2 cellular contexts compared by ENCODE assay signal in genomic region chr7:142104550-142105527, GRCh38.
A peak's percentile ranks its signal among the peaks of the same experiment; 100 is the strongest.
TF ChIP-seq lines count a peak whose summit lies in the region.

No MANE protein-coding gene starts in this region.

TF ChIP-seq in A549, 52 proteins besides CTCF, POLR2A, EP300 and RAD21 (continued from another document):
- TF ChIP-seq HOXA7 (CRISPR knock-in tag; IDR thresholded peaks at IDR 0.05) (no peak), HOXB13 (CRISPR knock-in tag; IDR thresholded peaks at IDR 0.05; ENCODE audit: low read depth) (0 out of 2 replicates have a peak, but pooled peaks have one; percentile 13), SMC3 (IDR thresholded peaks at IDR 0.05) (no peak), ZNF302 (CRISPR knock-in tag; IDR thresholded peaks at IDR 0.05) (peak; percentile 37; the same call in 1 of the 2 replicates), HES2 (IDR thresholded peaks at IDR 0.05) (peak; percentile 74), KDM1A (IDR thresholded peaks at IDR 0.05; ENCODE audit: low read depth) (no peak), GATA3 (IDR thresholded peaks at IDR 0.05; ENCODE audit: borderline replicate concordance) (peak; percentile 74; the same call in 1 of the 2 replicates), CBX2 (IDR thresholded peaks at IDR 0.05; ENCODE audit: borderline replicate concordance, low read depth) (no peak), ZC3H11A (IDR thresholded peaks at IDR 0.05) (no peak), HOXB5 (CRISPR knock-in tag; IDR thresholded peaks at IDR 0.05) (no peak), E2F6 (IDR thresholded peaks at IDR 0.05; ENCODE audit: borderline replicate concordance, low read depth) (peak; percentile 26; the same call in 1 of the 2 replicates), REST (IDR thresholded peaks at IDR 0.05) (no peak), BCL3 (IDR thresholded peaks at IDR 0.05) (peak; percentile 81; the same call in 2 of the 3 replicates), ELK1 (IDR thresholded peaks at IDR 0.05; ENCODE audit: low read depth, low read length) (no peak), JUNB (IDR thresholded peaks at IDR 0.05) (peak; percentile 59; the same call in 1 of the 2 replicates), CEBPB (IDR thresholded peaks at IDR 0.05) (peak; percentile 87 to 90), HDAC2 (IDR thresholded peaks at IDR 0.05) (no peak), MYC (IDR thresholded peaks at IDR 0.05; ENCODE audit: borderline replicate concordance, low read length) (no peak), MAFK (IDR thresholded peaks at IDR 0.05; ENCODE audit: partially characterized antibody) (peak; percentile 15), FOXS1 (CRISPR knock-in tag; IDR thresholded peaks at IDR 0.05) (peak; percentile 8; the same call in 1 of the 2 replicates), FOSL2 (IDR thresholded peaks at IDR 0.05) (no peak), FOSL2 (CRISPR knock-in tag; IDR thresholded peaks at IDR 0.05) (peak; percentile 86)

TF ChIP-seq in HepG2, 621 proteins besides CTCF, POLR2A, EP300 and RAD21 (continued from another document and continues in another):
- TF ChIP-seq PATZ1 (CRISPR knock-in tag; IDR thresholded peaks at IDR 0.05) (no peak), SIN3B (IDR thresholded peaks at IDR 0.05; ENCODE audit: low read length) (no peak), ZNF484 (CRISPR knock-in tag; IDR thresholded peaks at IDR 0.05; ENCODE audit: borderline replicate concordance, low read depth) (no peak), ZNF598 (CRISPR knock-in tag; IDR thresholded peaks at IDR 0.05; ENCODE audit: borderline replicate concordance) (no peak), ZMYM4 (CRISPR knock-in tag; IDR thresholded peaks at IDR 0.05) (no peak), NR3C1 (CRISPR knock-in tag; IDR thresholded peaks at IDR 0.05) (no peak), REST (IDR thresholded peaks at IDR 0.05; ENCODE audit: borderline replicate concordance in 1 of 2, low read depth in 1 of 2, low read length in 2 of 2) (peak in 1 of 2 experiments; percentile 33; a peak in 1 of 4 replicates), ELK4 (CRISPR knock-in tag; IDR thresholded peaks at IDR 0.05; ENCODE audit: borderline replicate concordance) (no peak), ZNF382 (CRISPR knock-in tag; IDR thresholded peaks at IDR 0.05; ENCODE audit: borderline replicate concordance) (no peak), ZNF800 (CRISPR knock-in tag; IDR thresholded peaks at IDR 0.05) (no peak), KLF9 (CRISPR knock-in tag; IDR thresholded peaks at IDR 0.05; ENCODE audit: low read depth) (no peak), ZNF841 (CRISPR knock-in tag; IDR thresholded peaks at IDR 0.05; ENCODE audit: borderline replicate concordance) (no peak), ZNF766 (CRISPR knock-in tag; IDR thresholded peaks at IDR 0.05; ENCODE audit: borderline replicate concordance) (no peak), PCBP1 (IDR thresholded peaks at IDR 0.05; ENCODE audit: borderline replicate concordance, low read depth, low read length) (no peak), TBP (CRISPR knock-in tag; IDR thresholded peaks at IDR 0.05) (no peak), ZNF10 (CRISPR knock-in tag; IDR thresholded peaks at IDR 0.05; ENCODE audit: borderline replicate concordance, low read depth) (no peak), SMAD1 (CRISPR knock-in tag; IDR thresholded peaks at IDR 0.05; ENCODE audit: borderline replicate concordance, low read depth) (no peak), GABPA (IDR thresholded peaks at IDR 0.05; ENCODE audit: low read depth, low read length) (no peak), GABPA (CRISPR knock-in tag; IDR thresholded peaks at IDR 0.05; ENCODE audit: low read depth) (no peak), THAP8 (CRISPR knock-in tag; IDR thresholded peaks at IDR 0.05; ENCODE audit: borderline replicate concordance) (no peak), ZNF292 (CRISPR knock-in tag; IDR thresholded peaks at IDR 0.05; ENCODE audit: borderline replicate concordance, low read depth) (peak; percentile 79), NFYC (CRISPR knock-in tag; IDR thresholded peaks at IDR 0.05) (no peak), ZHX2 (IDR thresholded peaks at IDR 0.05; ENCODE audit: low read depth) (no peak), ZHX2 (CRISPR knock-in tag; IDR thresholded peaks at IDR 0.05; ENCODE audit: borderline replicate concordance) (no peak), CBFB (CRISPR knock-in tag; IDR thresholded peaks at IDR 0.05) (peak; percentile 100), ZNF12 (CRISPR knock-in tag; IDR thresholded peaks at IDR 0.05) (0 out of 2 replicates have a peak, but pooled peaks have one; percentile 8), FLYWCH1 (CRISPR knock-in tag; IDR thresholded peaks at IDR 0.05) (no peak), USF2 (IDR thresholded peaks at IDR 0.05; ENCODE audit: low read depth, low read length) (no peak), USF2 (CRISPR knock-in tag; IDR thresholded peaks at IDR 0.05; ENCODE audit: borderline replicate concordance) (no peak), POLR2AphosphoS5 (IDR thresholded peaks at IDR 0.05; ENCODE audit: low read depth, low read length) (no peak), NR0B2 (CRISPR knock-in tag; IDR thresholded peaks at IDR 0.05) (no peak), ATRX (CRISPR knock-in tag; IDR thresholded peaks at IDR 0.05; ENCODE audit: borderline replicate concordance) (no peak), TMF1 (CRISPR knock-in tag; IDR thresholded peaks at IDR 0.05; ENCODE audit: low read depth) (no peak), FIP1L1 (IDR thresholded peaks at IDR 0.05; ENCODE audit: borderline replicate concordance, insufficient read depth, low read depth, low read length) (no peak), NKX3-1 (CRISPR knock-in tag; IDR thresholded peaks at IDR 0.05) (no peak), ZNF749 (CRISPR knock-in tag; IDR thresholded peaks at IDR 0.05; ENCODE audit: borderline replicate concordance) (no peak), RCOR2 (CRISPR knock-in tag; IDR thresholded peaks at IDR 0.05) (no peak)
